ENCODE assay signal across 8 cellular contexts in genomic region chr11:130166457-130166784, GRCh38. TPM values are rescaled to one million over a fixed set of nuclear protein-coding genes. Genes with fewer than 3 reads are reported as not detected.
A peak's percentile ranks its signal among the peaks of the same experiment; 100 is the strongest.
DNase-seq lines count a peak whose midpoint lies in the region; ATAC-seq and TF ChIP-seq lines count a peak whose summit lies in the region.

No MANE protein-coding gene starts in this region.

- H3K9ac ChIP-seq in HCT116 (ENCODE audit: low read length) (no peak overlapping the region), mesendoderm (ENCODE audit: low read length) (no peak overlapping the region)

- no peak overlapping the region for H3K4ac ChIP-seq in mesendoderm (ENCODE audit: low read depth, low read length)

- H3K9me2 ChIP-seq in HCT116 (ENCODE audit: insufficient read depth) = no peaks in the 10 kb centered on the region

- no peaks in the 10 kb centered on the region for H3K79me1 ChIP-seq in mesendoderm (ENCODE audit: low read length)

- H3K79me2 ChIP-seq in HCT116 (ENCODE audit: insufficient read depth, low read length) = peaks cover 95% of the 10 kb centered on the region
- no peaks in the 10 kb centered on the region for H3K79me2 ChIP-seq in mesendoderm (ENCODE audit: control insufficient read depth, insufficient read depth, low read length)

- RAD21 ChIA-PET in HCT116 (lab: Charles Lee; ENCODE audit: low non-redundant PET in 1 of 2, low total read pairs in 2 of 2, uncharacterized antibody in 2 of 2, unreplicated experiment in 2 of 2) = no interaction called here

- H3K56ac ChIP-seq in mesendoderm (ENCODE audit: low read length) = no peak overlapping the region

- no peaks in the 10 kb centered on the region for H3K9me3 ChIP-seq in HCT116 (ENCODE audit: control insufficient read depth in 1 of 2, insufficient read depth in 1 of 2, low read depth in 1 of 2, low read length in 2 of 2)
- H3K9me3 ChIP-seq in CD8-positive, alpha-beta T cell (ENCODE audit: low read length) = no peaks in the 10 kb centered on the region

- no CpG with 5 or more reads among the region's 4 CpGs for WGBS in mesendoderm (ENCODE audit: extremely low coverage, insufficient coverage, low lambda C conversion rate)

- TF ChIP-seq CTCF in AG09309 (IDR thresholded peaks at IDR 0.05; ENCODE audit: control insufficient read depth, insufficient read depth, low read depth, low read length, missing control alignments) (no peak), HCT116 (IDR thresholded peaks at IDR 0.05 in 2 of 3, conservative IDR thresholded peaks at IDR 0.05 in 1 of 3; ENCODE audit: borderline replicate concordance in 1 of 3, insufficient read depth in 1 of 3, low read depth in 2 of 3, low read length in 2 of 3) (no peak)
- no peak for TF ChIP-seq CTCF in CD8-positive, alpha-beta T cell (IDR thresholded peaks at IDR 0.05)

- no peak overlapping the region for H2BK5ac ChIP-seq in mesendoderm (ENCODE audit: low read length)

- H3K4me3 Mint-ChIP-seq in CD8-positive, alpha-beta T cell = no peak overlapping the region

- H3K4me1 ChIP-seq in HCT116 (ENCODE audit: control insufficient read depth in 1 of 2, insufficient read depth in 2 of 2, low read length in 2 of 2) (peaks cover 32 to 66% of the 10 kb centered on the region in 2 experiments), mesendoderm (ENCODE audit: control insufficient read depth, low read depth, low read length) (no peaks in the 10 kb centered on the region)
- H3K4me1 ChIP-seq in CD8-positive, alpha-beta T cell (ENCODE audit: insufficient read depth, low read length) = no peaks in the 10 kb centered on the region

- intact Hi-C loops in HCT116 (cut with micrococcal nuclease) = no loop called here
- intact Hi-C loops in CD8-positive, alpha-beta T cell (cut with DNase I, micrococcal nuclease) = no loop called here

- TF ChIP-seq RAD21 in HCT116 (IDR thresholded peaks at IDR 0.05; ENCODE audit: low read depth) = no peak; the same call in 1 of the 2 replicates

- H2BK120ac ChIP-seq in mesendoderm (ENCODE audit: low read depth, low read length) = no peak overlapping the region

- POLR2A ChIA-PET in HCT116 (lab: Charles Lee) = no interaction called here
- POLR2A ChIA-PET in CD8-positive, alpha-beta T cell (lab: Charles Lee) = no interaction called here

- H4K20me1 ChIP-seq in HCT116 (ENCODE audit: insufficient read depth) = peaks cover 16% of the 10 kb centered on the region; the same call in 1 of the 2 replicates

- no peak overlapping the region for H3K18ac ChIP-seq in mesendoderm (ENCODE audit: low read length)

- TF ChIP-seq POLR2A in HCT116 (IDR thresholded peaks at IDR 0.05; ENCODE audit: borderline replicate concordance, extremely low read depth, insufficient read depth, insufficient read length) = no peak

- H4K5ac ChIP-seq in mesendoderm (ENCODE audit: low read length) = no peak overlapping the region

- DNase-seq in AG09309 (ENCODE audit: low read depth) = peak; percentile 80
- DNase-seq in HCT116 (ENCODE audit: low read depth, low spot score) = peak; percentile 82
- DNase-seq in SHP77 (lab: John Stamatoyannopoulos, UW) = peak; percentile 52 to 61
- DNase-seq in iPS-NIHi11 (ENCODE audit: low spot score) = peak; percentile 16
- DNase-seq in CD8-positive, alpha-beta T cell = no peak
- DNase-seq in mesendoderm = no peak

- CTCF ChIA-PET in HCT116 (lab: Charles Lee) = interaction anchor here (1.1 kb wide), 1 partner anchor 21 kb away, joined by 3 read pairs; no protein-coding TSS in a partner anchor
- CTCF ChIA-PET in CD8-positive, alpha-beta T cell (lab: Charles Lee) = no interaction called here

- peak overlapping the region; percentile 64 for H3K4me2 ChIP-seq in HCT116 (ENCODE audit: low read length)
- no peak overlapping the region for H3K4me2 ChIP-seq in mesendoderm (ENCODE audit: low read length)

- peak; percentile 95 for ATAC-seq in HCT116
- no peak for ATAC-seq in GM21367 (IDR thresholded peaks at IDR 0.05; ENCODE audit: unreplicated experiment)
- no peak for ATAC-seq in HG02623 (IDR thresholded peaks at IDR 0.05; ENCODE audit: unreplicated experiment)
- no peak for ATAC-seq in CD8-positive, alpha-beta T cell

- no peak overlapping the region for H2BK15ac ChIP-seq in mesendoderm (replicated peaks; ENCODE audit: low read depth)

- peaks cover 3% of the 10 kb centered on the region for H3K4me1 Mint-ChIP-seq in CD8-positive, alpha-beta T cell (ENCODE audit: low read depth)

- peaks cover 56% of the 10 kb centered on the region for H3K27me3 Mint-ChIP-seq in CD8-positive, alpha-beta T cell (ENCODE audit: low read depth)

- no peaks in the 10 kb centered on the region for H3K9me3 Mint-ChIP-seq in CD8-positive, alpha-beta T cell

- H3K27me3 ChIP-seq in HCT116 (ENCODE audit: insufficient read depth, low read length) = no peaks in the 10 kb centered on the region
- H3K27me3 ChIP-seq in CD8-positive, alpha-beta T cell (ENCODE audit: insufficient read depth, low read length) = peaks cover 8% of the 10 kb centered on the region
- H3K27me3 ChIP-seq in mesendoderm (ENCODE audit: insufficient read depth, low read length, poor library complexity) = no peaks in the 10 kb centered on the region

- no peak overlapping the region for H4K8ac ChIP-seq in mesendoderm (ENCODE audit: low read depth, low read length)

- H3K27ac ChIP-seq in HCT116 (ENCODE audit: low read depth, low read length) = no peak overlapping the region
- no peak overlapping the region for H3K27ac ChIP-seq in CD8-positive, alpha-beta T cell (ENCODE audit: low read depth, low read length)
- H3K27ac ChIP-seq in mesendoderm (ENCODE audit: low read depth, low read length) = no peak overlapping the region

- no peak overlapping the region for H3K27ac Mint-ChIP-seq in CD8-positive, alpha-beta T cell

- no peak overlapping the region for H2AK5ac ChIP-seq in mesendoderm (ENCODE audit: low read length)

- H3K23ac ChIP-seq in mesendoderm (ENCODE audit: low read length) = no peak overlapping the region

- H3K4me3 ChIP-seq in AG09309 (ENCODE audit: control insufficient read depth, low read depth, low read length) = no peak overlapping the region
- 0 out of 4 replicates have a peak overlapping the region, but pooled peaks of 1 of the 2 experiments have one; percentile 18 for H3K4me3 ChIP-seq in HCT116 (replicated peaks in 1 of 2; ENCODE audit: low read depth in 1 of 2, low read length in 2 of 2)
- no peak overlapping the region for H3K4me3 ChIP-seq in CD8-positive, alpha-beta T cell (ENCODE audit: low read depth, low read length)
- H3K4me3 ChIP-seq in mesendoderm (ENCODE audit: low read length) = no peak overlapping the region

- H2AFZ ChIP-seq in HCT116 (ENCODE audit: low read depth, low read length, poor library complexity, severe bottlenecking) = no peak overlapping the region

- H3K36me3 ChIP-seq in HCT116 (ENCODE audit: control insufficient read depth in 1 of 2, insufficient read depth in 2 of 2, low read length in 2 of 2) = 0 out of 4 replicates have a peak, but pooled peaks cover 0 to 5% of the 10 kb centered on the region in 2 experiments
- no peaks in the 10 kb centered on the region for H3K36me3 ChIP-seq in CD8-positive, alpha-beta T cell (ENCODE audit: insufficient read depth, low read length)
- no peaks in the 10 kb centered on the region for H3K36me3 ChIP-seq in mesendoderm (ENCODE audit: control insufficient read depth, insufficient read depth, low read length)

- H3K36me3 Mint-ChIP-seq in CD8-positive, alpha-beta T cell = no peaks in the 10 kb centered on the region

- no TSS peak for BruUV-seq in HCT116 (replicated peaks; lab: Mats Ljungman, UMichigan)

TF ChIP-seq in HCT116, 20 proteins besides CTCF, POLR2A, EP300 and RAD21:
- no peak for TF ChIP-seq EGR1 (IDR thresholded peaks at IDR 0.05; ENCODE audit: low read depth)
- TF ChIP-seq ELF1 (IDR thresholded peaks at IDR 0.05; ENCODE audit: borderline replicate concordance, low read depth) = no peak
- TF ChIP-seq ZBTB33 (IDR thresholded peaks at IDR 0.05; ENCODE audit: extremely low read depth, insufficient replicate concordance, low read length) = peak; percentile 29
- TF ChIP-seq EZH2 (IDR thresholded peaks at IDR 0.05) = no peak
- TF ChIP-seq JUND (IDR thresholded peaks at IDR 0.05) = peak; percentile 89
- TF ChIP-seq SIN3A (IDR thresholded peaks at IDR 0.05; ENCODE audit: low read depth) = peak; percentile 75; the same call in 1 of the 2 replicates
- peak; percentile 52; the same call in 1 of the 2 replicates for TF ChIP-seq POLR2AphosphoS5 (IDR thresholded peaks at IDR 0.05; ENCODE audit: low read depth, low read length)
- TF ChIP-seq CBX3 (IDR thresholded peaks at IDR 0.05; ENCODE audit: low read depth) = peak; percentile 85
- TF ChIP-seq FOSL1 (IDR thresholded peaks at IDR 0.05; ENCODE audit: low read depth) = peak; percentile 96
- peak; percentile 66 for TF ChIP-seq MAX (IDR thresholded peaks at IDR 0.05)
- TF ChIP-seq ZNF274 (IDR thresholded peaks at IDR 0.05; ENCODE audit: low read depth, low read length) = no peak
- peak; percentile 63; the same call in 1 of the 2 replicates for TF ChIP-seq SP1 (IDR thresholded peaks at IDR 0.05; ENCODE audit: low read depth)

RNA-seq across cellular contexts. Expression of gene ST14, which starts 6.8 kb away (rescaled TPM):
- 107 TPM for total RNA-seq in HCT116 (2021; ENCODE audit: unreplicated experiment)
- 133 and 134 TPM in 2 replicates for polyA plus RNA-seq in HCT116 (2012)
- total RNA-seq in CD8-positive, alpha-beta T cell = under 1 TPM; 0.16 to 0.17 TPM
- 17.1 TPM for polyA plus RNA-seq in mesendoderm (2013, experiment 1 of 2)
- polyA plus RNA-seq in mesendoderm (2013, experiment 2 of 2) = 16.9 TPM

Comparison
In these comparisons a context has a peak if more than half of its experiments do, and no peak if none do; other contexts are left out.
1. DNase-seq: peak in AG09309 (single experiment), HCT116 (single experiment), SHP77 (2 of 2) and iPS-NIHi11 (single experiment); none in CD8-positive, alpha-beta T cell (0 of 7) and mesendoderm (single experiment).
2. RNA of gene ST14, which starts 6.8 kb away (total RNA-seq): 107 TPM in HCT116 (single experiment); 0.16 to 0.17 TPM in CD8-positive, alpha-beta T cell; every median in the first group is over 10 times any median in the second.